Comparison of ENCODE assay signal across 34 cellular contexts in genomic region chr20:49215232-49215631, GRCh38.
"Had no signal": no experiment of that assay in that cellular context is flagged by ENCODE, and none has a peak within 500 bp of the region (broad histone marks: within the 10 kb centered on the region; RNA-seq: fewer than 3 reads in every experiment).

No MANE protein-coding gene starts in this region.

- H3K27me3 Mint-ChIP-seq: activated CD4-positive, alpha-beta memory T cell treated with anti-CD3 and anti-CD28 coated beads, Interleukin-2, amount 10 ng/mL, durations not matched to agents 7 days and 5 days; activated CD4-positive, alpha-beta T cell treated with anti-CD3 and anti-CD28 coated beads for 36 hours; activated CD8-positive, alpha-beta memory T cell treated with anti-CD3 and anti-CD28 coated beads, Interleukin-2, amount 10 ng/mL, durations not matched to agents 7 days and 5 days; activated naive CD4-positive, alpha-beta T cell treated with anti-CD3 and anti-CD28 coated beads, Interleukin-2, amount 50 U/mL, for 24 hours; activated naive CD8-positive, alpha-beta T cell; activated naive CD8-positive, alpha-beta T cell treated with anti-CD3 and anti-CD28 coated beads, Interleukin-2, amount 10 ng/mL, durations not matched to agents 7 days and 5 days; activated T-cell treated with anti-CD3 and anti-CD28 coated beads, Interleukin-2, amount 50 U/mL, for 24 hours had no signal

- FAIRE-seq: TTC549 had no signal

- H3K4me3 ChIP-seq: ascending aorta had no signal

- H3K27me3 ChIP-seq: ascending aorta had no signal

- H3K36me3 Mint-ChIP-seq: activated naive CD8-positive, alpha-beta T cell treated with anti-CD3 and anti-CD28 coated beads, Interleukin-2, amount 10 ng/mL, durations not matched to agents 7 days and 5 days had no signal

- H3K27ac ChIP-seq: ascending aorta, VCaP had no signal

- H3K27ac Mint-ChIP-seq: activated B cell treated with CpG ODN at 0.5 μM for 24 hours; activated CD4-positive, alpha-beta memory T cell treated with anti-CD3 and anti-CD28 coated beads, Interleukin-2, amount 10 ng/mL, durations not matched to agents 7 days and 5 days; activated CD4-positive, alpha-beta T cell treated with anti-CD3 and anti-CD28 coated beads for 36 hours; activated CD4-positive, alpha-beta T cell treated with anti-CD3 and anti-CD28 coated beads, Interleukin-2, amount 10 ng/mL, durations not matched to agents 7 days and 5 days; activated CD8-positive, alpha-beta memory T cell treated with anti-CD3 and anti-CD28 coated beads, Interleukin-2, amount 10 ng/mL, durations not matched to agents 7 days and 5 days; activated CD8-positive, alpha-beta T cell treated with anti-CD3 and anti-CD28 coated beads, Interleukin-2, amount 10 ng/mL, durations not matched to agents 7 days and 5 days; activated naive CD4-positive, alpha-beta T cell treated with anti-CD3 and anti-CD28 coated beads, Interleukin-2, amount 10 ng/mL, durations not matched to agents 7 days and 5 days; activated naive CD4-positive, alpha-beta T cell treated with anti-CD3 and anti-CD28 coated beads, Interleukin-2, amount 50 U/mL, for 24 hours; activated naive CD8-positive, alpha-beta T cell; activated naive CD8-positive, alpha-beta T cell treated with anti-CD3 and anti-CD28 coated beads, Interleukin-2, amount 10 ng/mL, durations not matched to agents 7 days and 5 days; activated naive CD8-positive, alpha-beta T cell treated with anti-CD3 and anti-CD28 coated beads, Interleukin-2, amount 50 U/mL, for 24 hours; activated T-cell treated with anti-CD3 and anti-CD28 coated beads, Interleukin-2, amount 50 U/mL, for 24 hours; activated T-helper 2 cell treated with anti-CD3 and anti-CD28 coated beads, Interferon-gamma antibody, Interleukin-2, Interleukin-4, amounts not matched to agents 10 μg/mL and 5 μg/mL and 100 μg/mL, durations not matched to agents 14 hours and 24 hours and 36 hours; brain; T-helper 1 cell treated with Interleukin-12 subunit alpha and Interleukin-12 subunit beta and Interleukin-4 antibody, amounts not matched to agents 30 μg/mL and 1 μg/mL, for 36 hours; T-helper 2 cell treated with Interferon-gamma antibody and Interleukin-4, amounts not matched to agents 5 μg/mL and 100 μg/mL, for 36 hours had no signal

- H3K4me3 Mint-ChIP-seq: activated B cell treated with CpG ODN at 0.5 μM for 24 hours; activated CD4-positive, alpha-beta memory T cell treated with anti-CD3 and anti-CD28 coated beads, Interleukin-2, amount 10 ng/mL, durations not matched to agents 7 days and 5 days; activated CD4-positive, alpha-beta T cell treated with anti-CD3 and anti-CD28 coated beads for 36 hours; activated CD4-positive, alpha-beta T cell treated with anti-CD3 and anti-CD28 coated beads, Interleukin-2, amount 10 ng/mL, durations not matched to agents 7 days and 5 days; activated CD8-positive, alpha-beta memory T cell treated with anti-CD3 and anti-CD28 coated beads, Interleukin-2, amount 10 ng/mL, durations not matched to agents 7 days and 5 days; activated CD8-positive, alpha-beta T cell treated with anti-CD3 and anti-CD28 coated beads, Interleukin-2, amount 10 ng/mL, durations not matched to agents 7 days and 5 days; activated naive CD4-positive, alpha-beta T cell treated with anti-CD3 and anti-CD28 coated beads, Interleukin-2, amount 10 ng/mL, durations not matched to agents 7 days and 5 days; activated naive CD4-positive, alpha-beta T cell treated with anti-CD3 and anti-CD28 coated beads, Interleukin-2, amount 50 U/mL, for 24 hours; activated naive CD8-positive, alpha-beta T cell; activated naive CD8-positive, alpha-beta T cell treated with anti-CD3 and anti-CD28 coated beads, Interleukin-2, amount 10 ng/mL, durations not matched to agents 7 days and 5 days; activated naive CD8-positive, alpha-beta T cell treated with anti-CD3 and anti-CD28 coated beads, Interleukin-2, amount 50 U/mL, for 24 hours; activated T-cell treated with anti-CD3 and anti-CD28 coated beads, Interleukin-2, amount 50 U/mL, for 24 hours; brain; T-helper 1 cell treated with Interleukin-12 subunit alpha and Interleukin-12 subunit beta and Interleukin-4 antibody, amounts not matched to agents 30 μg/mL and 1 μg/mL, for 36 hours; T-helper 2 cell treated with Interferon-gamma antibody and Interleukin-4, amounts not matched to agents 5 μg/mL and 100 μg/mL, for 36 hours had no signal

- H3K36me3 ChIP-seq: ascending aorta had no signal

- DNase-seq: activated B cell treated with CpG ODN at 0.5 μM for 24 hours; activated CD4-positive, alpha-beta memory T cell treated with anti-CD3 and anti-CD28 coated beads, Interleukin-2, amount 10 ng/mL, durations not matched to agents 7 days and 5 days; activated CD4-positive, alpha-beta T cell treated with anti-CD3 and anti-CD28 coated beads for 1 hour; activated CD4-positive, alpha-beta T cell treated with anti-CD3 and anti-CD28 coated beads for 36 hours; activated CD4-positive, alpha-beta T cell treated with anti-CD3 and anti-CD28 coated beads for 48 hours; activated CD4-positive, alpha-beta T cell treated with anti-CD3 and anti-CD28 coated beads, Interleukin-2, amount 10 ng/mL, durations not matched to agents 7 days and 5 days; activated CD4-positive, alpha-beta T cell treated with anti-CD3 and anti-CD28 coated beads, Interleukin-2, amount 50 U/mL, for 48 hours; activated CD8-positive, alpha-beta memory T cell treated with anti-CD3 and anti-CD28 coated beads for 24 hours; activated CD8-positive, alpha-beta memory T cell treated with anti-CD3 and anti-CD28 coated beads, Interleukin-2, amount 10 ng/mL, durations not matched to agents 7 days and 5 days; activated CD8-positive, alpha-beta memory T cell treated with anti-CD3 and anti-CD28 coated beads, Interleukin-2, amount 50 U/mL, for 48 hours; activated CD8-positive, alpha-beta T cell treated with anti-CD3 and anti-CD28 coated beads, Interleukin-2, amount 10 ng/mL, durations not matched to agents 7 days and 5 days; activated effector memory CD4-positive, alpha-beta T cell treated with Interleukin-2 at 50 U/mL for 16 hours; activated gamma-delta T cell; activated naive CD4-positive, alpha-beta T cell treated with anti-CD3 and anti-CD28 coated beads, Interleukin-2, amount 10 ng/mL, durations not matched to agents 7 days and 5 days; activated naive CD4-positive, alpha-beta T cell treated with Interleukin-2 at 50 U/mL for 16 hours; activated naive CD8-positive, alpha-beta T cell treated with anti-CD3 and anti-CD28 coated beads, Interleukin-2, amount 10 ng/mL, durations not matched to agents 7 days and 5 days; activated naive CD8-positive, alpha-beta T cell treated with anti-CD3 and anti-CD28 coated beads, Interleukin-2, amount 50 U/mL, for 24 hours; activated T-cell treated with anti-CD3 and anti-CD28 coated beads, Interleukin-2, amount 50 U/mL, for 24 hours; activated T-cell treated with anti-CD3 and anti-CD28 coated beads, Interleukin-2, amount 50 U/mL, for 48 hours; amygdala; anterior cingulate cortex; central memory CD4-positive, alpha-beta T cell; T-helper 1 cell; T-helper 2 cell; T-helper 9 cell had no signal

- ATAC-seq: activated CD4-positive, alpha-beta T cell treated with anti-CD3 and anti-CD28 coated beads for 36 hours; activated CD8-positive, alpha-beta memory T cell treated with anti-CD3 and anti-CD28 coated beads, Interleukin-2, amount 10 ng/mL, durations not matched to agents 7 days and 5 days; activated CD8-positive, alpha-beta T cell treated with anti-CD3 and anti-CD28 coated beads, Interleukin-2, amount 10 ng/mL, durations not matched to agents 7 days and 5 days; activated naive CD8-positive, alpha-beta T cell treated with anti-CD3 and anti-CD28 coated beads, Interleukin-2, amount 50 U/mL, for 24 hours had no signal
